In the genomic region with DNA sequence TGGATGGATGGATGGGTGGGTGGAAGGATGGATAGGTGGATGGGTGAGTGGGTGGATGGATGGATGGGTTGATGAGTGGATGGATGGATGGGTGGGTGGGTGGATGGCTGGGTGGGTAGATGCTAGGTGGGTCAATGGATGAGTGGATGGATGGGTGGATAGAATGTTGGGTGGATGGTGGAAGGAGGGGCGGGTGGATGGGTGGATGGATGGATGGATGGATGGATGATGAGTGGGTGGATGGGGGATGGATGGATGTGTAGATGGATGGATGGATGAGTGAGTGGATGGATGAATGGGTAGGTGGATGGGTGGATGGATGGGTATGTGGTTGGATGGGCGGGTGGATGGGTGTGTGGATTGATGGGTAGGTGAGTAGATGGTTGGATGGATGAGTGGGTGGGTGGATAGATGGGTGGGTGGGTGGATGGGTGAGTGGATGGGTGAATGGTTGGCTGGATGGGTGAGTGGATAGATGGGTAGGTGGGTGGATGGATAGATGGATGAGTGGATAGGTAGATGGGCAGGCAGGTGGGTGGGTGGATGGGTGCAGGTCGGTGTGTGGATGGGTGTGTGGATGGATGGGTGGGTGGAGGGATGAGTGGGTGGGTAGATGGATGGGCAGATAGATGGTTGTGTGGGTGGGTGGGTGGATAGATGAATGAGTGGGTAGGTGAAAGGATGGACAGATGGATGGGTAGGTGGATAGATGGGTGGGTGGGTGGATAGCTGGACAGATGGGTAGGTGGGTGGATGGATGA, we compare ENCODE assay signal across 27 cellular contexts. TPM values are rescaled to one million over a fixed set of nuclear protein-coding genes. Genes with fewer than 3 reads are reported as not detected.
"Had no signal": no experiment of that assay in that cellular context is flagged by ENCODE, and none has a peak within 500 bp of the region (broad histone marks: within the 10 kb centered on the region; RNA-seq: fewer than 3 reads in every experiment).

No MANE protein-coding gene starts in this region.

- ATAC-seq: effector memory CD8-positive, alpha-beta T cell; esophagus mucosa; gastrocnemius medialis; heart right ventricle; left cardiac atrium; left lung; left ventricle myocardium superior; lower lobe of right lung; mucosa of descending colon had no signal

- H3K27me3 ChIP-seq: colonic mucosa had no signal

- H3K36me3 ChIP-seq: colonic mucosa, esophagus squamous epithelium, gastrocnemius medialis, heart right ventricle, left lung, lower lobe of right lung had no signal

- H3K4me3 ChIP-seq: colonic mucosa, esophagus squamous epithelium, gastrocnemius medialis, heart right ventricle, left lung, lower lobe of right lung, mucosa of descending colon had no signal

- H3K4me1 ChIP-seq: colonic mucosa had no signal

- H3K27ac ChIP-seq: colonic mucosa, epithelial cell of prostate, esophagus squamous epithelium, gastrocnemius medialis, heart right ventricle, left lung, lower lobe of right lung had no signal

- DNase-seq: colonic mucosa; cortex of kidney; effector CD8-positive, alpha-beta T cell; effector memory CD8-positive, alpha-beta T cell; endodermal cell; erythroblast; esophagus squamous epithelium; foreskin fibroblast; foreskin melanocyte; gastrocnemius medialis; glutamatergic neuron; head of caudate nucleus; heart right ventricle; hippocampal formation; left cardiac atrium; left lung; left ventricle myocardium superior; lower lobe of right lung; mesenchymal stem cell; mucosa of descending colon had no signal

- H3K9me3 ChIP-seq: colonic mucosa, esophagus squamous epithelium, gastrocnemius medialis, heart right ventricle, left lung, lower lobe of right lung, mucosa of descending colon had no signal

- FAIRE-seq: endometrium, islet of Langerhans, keratinocyte had no signal

RNA-seq across cellular contexts. Expression of gene MADCAM1, which starts 31.1 kb away (rescaled TPM):
- total RNA-seq: dermis microvascular lymphatic vessel endothelial cell had no signal

RNA-seq across cellular contexts. Expression of gene C2CD4C, which starts 56.3 kb away (rescaled TPM):
- total RNA-seq: kidney epithelial cell had no signal
